ENCODE assay signal across 20 cellular contexts in genomic region chr14:32277998-32278397, GRCh38. TPM values are rescaled to one million over a fixed set of nuclear protein-coding genes. Genes with fewer than 3 reads are reported as not detected.
DNase-seq lines count a peak whose midpoint lies in the region; TF ChIP-seq lines count a peak whose summit lies in the region.
"Had no signal": no experiment of that assay in that cellular context is flagged by ENCODE, and none has a peak within 500 bp of the region (broad histone marks: within the 10 kb centered on the region; RNA-seq: fewer than 3 reads in every experiment).

No MANE protein-coding gene starts in this region.

- CTCF ChIA-PET in AG04450 (lab: Charles Lee) = no interaction called here

- H3K4me3 ChIP-seq in AG04450 (ENCODE audit: low read depth, low read length) = no peak overlapping the region
- H3K4me3 ChIP-seq: BLaER1 treated with 17β-estradiol and CSF1 and Interleukin-3, amounts not matched to agents 10 nM and 100 nM; GM12878 had no signal

- no peak for TF ChIP-seq CTCF in AG04450 (IDR thresholded peaks at IDR 0.05; ENCODE audit: low read depth, low read length)

- peak overlapping the region; percentile 2 for H3K27ac ChIP-seq in AG04450 (ENCODE audit: low read depth, low read length)
- H3K27ac ChIP-seq: BLaER1 treated with 17β-estradiol and CSF1 and Interleukin-3, amounts not matched to agents 10 nM and 100 nM; C4-2B had no signal

- no peaks in the 10 kb centered on the region for H3K9me3 ChIP-seq in AG04450 (ENCODE audit: control insufficient read depth, insufficient read depth, low read length)

- peak; percentile 3 to 54 for DNase-seq in SHP77 (lab: John Stamatoyannopoulos, UW)
- no peak for DNase-seq in SHP77 treated with DMSO at 0.1 percent for 48 hours (lab: John Stamatoyannopoulos, UW)
- no peak for DNase-seq in AG04450 (ENCODE audit: low read depth, low spot score)
- peak; percentile 20 for DNase-seq in SW480 (ENCODE audit: low spot score)
- no peak for DNase-seq in DMS114 treated with DMSO at 0.1 percent for 48 hours (lab: John Stamatoyannopoulos, UW; ENCODE audit: unreplicated experiment)
- DNase-seq in NCI-H1105 (lab: John Stamatoyannopoulos, UW) = no peak
- DNase-seq: 8988T; ACHN; AML-193; Calu3; CD4-positive, alpha-beta T cell; CD8-positive, alpha-beta T cell; DMS153; DMS79; DND-41; EL; GDM1 had no signal

- POLR2A ChIA-PET in AG04450 (lab: Yijun Ruan, JAX) = no interaction called here

- peaks cover 3% of the 10 kb centered on the region for H3K27me3 ChIP-seq in AG04450 (ENCODE audit: control insufficient read depth, insufficient read depth, low read length)
- H3K27me3 ChIP-seq: BLaER1 treated with 17β-estradiol and CSF1 and Interleukin-3, amounts not matched to agents 10 nM and 100 nM had no signal

RNA-seq across cellular contexts. Expression of gene AKAP6, which starts 51.1 kb away (rescaled TPM):
- polyA plus RNA-seq in AG04450 (2011; rRNA removed) = 0.78 and 1.3 TPM in 2 replicates
- polyA minus RNA-seq in AG04450 (2011; rRNA and poly(A)+ RNA removed) = 2.5 and 3.7 TPM in 2 replicates

Comparison
In these comparisons a context has a peak if more than half of its experiments do, and no peak if none do; other contexts are left out.
1. DNase-seq: peak in SHP77 (2 of 2) and SW480 (single experiment); none in SHP77 treated with DMSO at 0.1 percent for 48 hours (single experiment), AG04450 (single experiment), DMS114 treated with DMSO at 0.1 percent for 48 hours (single experiment) and NCI-H1105 (single experiment).